16 cellular contexts compared by ENCODE assay signal in the genomic region with DNA sequence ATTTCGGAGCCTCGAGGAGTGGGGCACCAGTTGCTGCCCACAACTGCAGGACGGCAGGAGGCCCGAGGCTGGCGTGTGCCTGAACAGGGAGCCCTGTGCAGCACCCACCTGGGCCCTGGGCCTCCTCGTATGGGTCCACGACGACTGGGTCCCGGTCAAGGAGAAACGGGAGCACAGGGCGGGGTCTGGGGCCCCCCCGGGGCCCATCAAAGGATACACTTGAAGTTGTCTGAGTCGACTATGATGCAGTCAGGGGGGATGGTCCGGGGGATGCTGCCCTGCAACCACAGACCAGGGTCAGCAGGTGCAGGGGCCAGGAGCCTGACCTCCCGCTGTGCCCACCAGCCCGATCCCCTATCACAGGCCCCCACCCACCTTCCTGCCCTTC. TPM values are rescaled to one million over a fixed set of nuclear protein-coding genes. Genes with fewer than 3 reads are reported as not detected.
A peak's percentile ranks its signal among the peaks of the same experiment; 100 is the strongest.
DNase-seq lines count a peak whose midpoint lies in the region; ATAC-seq, FAIRE-seq and TF ChIP-seq lines count a peak whose summit lies in the region.
"Had no signal": no experiment of that assay in that cellular context is flagged by ENCODE, and none has a peak within 500 bp of the region (broad histone marks: within the 10 kb centered on the region; RNA-seq: fewer than 3 reads in every experiment).

No MANE protein-coding gene starts in this region.

- peaks cover 0 to 82% (median 0%) of the 10 kb centered on the region in 7 donors for H3K27me3 ChIP-seq in spleen (replicated peaks in 1 of 7)

- peak; percentile 39 for DNase-seq in activated effector memory CD4-positive, alpha-beta T cell treated with anti-CD3 and anti-CD28 coated beads, Interleukin-2, amount 50 U/mL, for 16 hours
- DNase-seq in activated effector memory CD4-positive, alpha-beta T cell treated with Interleukin-2 at 50 U/mL for 16 hours: no peak
- DNase-seq in kidney (peak; percentile 56), spleen (peak; percentile 59), CD14-positive monocyte (ENCODE audit: low spot score) (no peak)
- DNase-seq: CD4-positive, CD25-positive, alpha-beta regulatory T cell; DMS53; GF-D8; HCEC 1CT; HFFc6 had no signal

- H3K36me3 Mint-ChIP-seq in CD14-positive monocyte: no peaks in the 10 kb centered on the region
- H3K36me3 Mint-ChIP-seq: CD4-positive, CD25-positive, alpha-beta regulatory T cell had no signal

- no peak for FAIRE-seq in kidney (lab: Jason Lieb, UNC)

- intact Hi-C loops in kidney (cut with DNase I): no loop called here
- intact Hi-C loops in spleen (cut with DNase I; ENCODE audit: low total_unique reads): no loop called here
- intact Hi-C loops in CD14-positive monocyte (cut with micrococcal nuclease): no loop called here

- H3K9ac ChIP-seq in kidney (ENCODE audit: low read length in 2 of 2): no peak overlapping the region

- H3K27ac ChIP-seq in kidney (ENCODE audit: low read depth in 2 of 2, low read length in 2 of 2) (no peak overlapping the region), spleen (no peak overlapping the region)
- H3K27ac ChIP-seq: 22Rv1 had no signal

- ATAC-seq in GM19452 (IDR thresholded peaks at IDR 0.05; ENCODE audit: unreplicated experiment) (no peak), GM19023 (IDR thresholded peaks at IDR 0.05; ENCODE audit: unreplicated experiment) (no peak)

- H3K4me3 ChIP-seq in kidney (ENCODE audit: low read length in 2 of 2) (no peak overlapping the region), spleen (no peak overlapping the region)

- H3K4me1 Mint-ChIP-seq in CD14-positive monocyte: no peaks in the 10 kb centered on the region
- H3K4me1 Mint-ChIP-seq: CD4-positive, CD25-positive, alpha-beta regulatory T cell had no signal

- WGBS in spleen, 5 donors: 78 to 83% (median 81%) methylated on average over 15 to 16 of the region's 16 CpGs

- H3K9me3 ChIP-seq in kidney (ENCODE audit: control insufficient read depth in 1 of 2, low read length in 2 of 2): peaks cover 0 to 3% of the 10 kb centered on the region in 2 donors
- peaks cover 0 to 4% (median 0%) of the 10 kb centered on the region in 8 donors for H3K9me3 ChIP-seq in spleen

- H3K4me1 ChIP-seq in kidney (ENCODE audit: control insufficient read depth in 1 of 2, insufficient read depth in 1 of 2, low read depth in 1 of 2, low read length in 2 of 2) (no peaks in the 10 kb centered on the region), spleen (no peaks in the 10 kb centered on the region)

- H3K27me3 Mint-ChIP-seq in CD14-positive monocyte (ENCODE audit: low read depth in 3 of 3): peaks cover 0 to 10% (median 7%) of the 10 kb centered on the region in 3 donors
- H3K27me3 Mint-ChIP-seq: CD4-positive, CD25-positive, alpha-beta regulatory T cell had no signal

- TF ChIP-seq CTCF in kidney (IDR thresholded peaks at IDR 0.05; ENCODE audit: borderline replicate concordance, extremely low read depth, insufficient read depth) (no peak), spleen (IDR thresholded peaks at IDR 0.05 in 8 of 11, conservative IDR thresholded peaks at IDR 0.05 in 3 of 11) (no peak), CD14-positive monocyte (IDR thresholded peaks at IDR 0.05) (no peak)

- no peak overlapping the region for H3K27ac Mint-ChIP-seq in CD14-positive monocyte
- H3K27ac Mint-ChIP-seq: CD4-positive, CD25-positive, alpha-beta regulatory T cell; HFFc6 had no signal

- H3K4me3 Mint-ChIP-seq in CD14-positive monocyte: no peak overlapping the region
- H3K4me3 Mint-ChIP-seq: CD4-positive, CD25-positive, alpha-beta regulatory T cell; HFFc6 had no signal

- no peaks in the 10 kb centered on the region for H3K36me3 ChIP-seq in kidney (ENCODE audit: control insufficient read depth in 1 of 2, insufficient read depth in 2 of 2, low read length in 2 of 2)
- H3K36me3 ChIP-seq in spleen: no peaks in the 10 kb centered on the region

- peaks cover 0 to 2% (median 0%) of the 10 kb centered on the region in 7 donors for H3K9me3 Mint-ChIP-seq in CD14-positive monocyte

- TF ChIP-seq POLR2A in spleen (IDR thresholded peaks at IDR 0.05): no peak

RNA-seq across cellular contexts. Expression of gene NKX6-2, which starts 28.5 kb away (rescaled TPM):
- total RNA-seq in kidney (2.5 TPM), spleen (not detected)
- polyA plus RNA-seq in kidney (ENCODE audit: insufficient read depth, low read depth, low replicate concordance) (not detected), spleen (under 1 TPM in 2 of 3 donors, not detected in 1; 0.03 to 0.08 TPM), CD14-positive monocyte (not detected)
- total RNA-seq: A673; CD4-positive, CD25-positive, alpha-beta regulatory T cell; H4; HFFc6 had no signal
- polyA plus RNA-seq: BJ had no signal

Comparison
In these comparisons a context has a peak if more than half of its experiments do, and no peak if none do; other contexts are left out.
1. DNase-seq: peak in activated effector memory CD4-positive, alpha-beta T cell treated with anti-CD3 and anti-CD28 coated beads, Interleukin-2, amount 50 U/mL, for 16 hours (single experiment), kidney (single experiment) and spleen (single experiment); none in activated effector memory CD4-positive, alpha-beta T cell treated with Interleukin-2 at 50 U/mL for 16 hours (single experiment) and CD14-positive monocyte (single experiment).